15 cellular contexts compared by ENCODE assay signal in the genomic region with DNA sequence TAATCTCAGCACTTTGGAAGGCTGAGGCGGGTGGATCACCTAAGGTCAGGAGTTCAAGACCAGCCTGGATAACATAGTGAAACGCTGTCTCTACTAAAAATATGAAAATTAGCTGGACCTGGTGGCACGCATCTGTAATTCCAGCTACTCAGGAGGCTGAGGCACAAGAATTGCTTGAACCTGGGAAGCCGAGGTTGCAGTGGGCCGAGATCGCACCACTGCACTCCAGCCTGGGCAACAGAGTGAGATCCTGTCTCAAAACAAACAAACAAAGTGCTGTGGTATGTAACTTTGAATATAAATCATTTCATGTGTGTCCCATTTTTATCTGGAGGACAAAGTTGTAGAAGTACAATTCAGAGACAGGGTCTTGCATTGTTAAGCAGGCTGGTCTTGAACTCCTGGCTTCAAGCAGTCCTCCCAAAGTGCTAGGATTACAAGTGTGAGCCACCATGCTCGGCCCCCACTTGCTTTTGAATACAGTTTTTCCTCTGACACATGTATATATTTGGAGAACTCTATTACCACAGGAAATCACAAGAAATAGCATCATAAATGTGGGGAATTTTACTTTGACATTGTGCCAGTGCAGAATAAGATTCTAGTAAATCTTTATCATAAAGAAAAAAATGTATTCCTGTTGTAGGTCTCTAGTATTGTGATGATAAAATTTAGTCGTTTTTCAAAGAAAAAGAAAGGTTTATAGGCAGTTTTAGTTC. TPM values are rescaled to one million over a fixed set of nuclear protein-coding genes. Genes with fewer than 3 reads are reported as not detected.
DNase-seq lines count a peak whose midpoint lies in the region; ATAC-seq and TF ChIP-seq lines count a peak whose summit lies in the region.
"Had no signal": no experiment of that assay in that cellular context is flagged by ENCODE, and none has a peak within 500 bp of the region (broad histone marks: within the 10 kb centered on the region; RNA-seq: fewer than 3 reads in every experiment).

No MANE protein-coding gene starts in this region.

- DNase-seq in AG10803 (ENCODE audit: low read depth) (peak; percentile 27), HL-60 (ENCODE audit: low read depth in 1 of 2, low spot score in 1 of 2) (no peak), NCI-H1694 treated with DMSO at 0.1 percent for 48 hours (lab: John Stamatoyannopoulos, UW) (no peak)
- no peak for DNase-seq in activated naive CD8-positive, alpha-beta T cell treated with anti-CD3 and anti-CD28 coated beads for 36 hours
- DNase-seq in activated T-cell treated with anti-CD3 and anti-CD28 coated beads, Interleukin-2, amount 50 U/mL, for 48 hours, result no peak
- DNase-seq: activated naive CD4-positive, alpha-beta T cell; COR-L47; H7; NCI-H2081; NCI-H510A; stimulated activated naive CD8-positive, alpha-beta T cell treated with anti-CD3 and anti-CD28 coated beads, Interleukin-15, Interleukin-2, amounts not matched to agents 100 U/mL and 50 U/mL, for 24 hours; T1000 had no signal

- no peak for ATAC-seq in GM18909 (IDR thresholded peaks at IDR 0.05; ENCODE audit: poor library complexity, unreplicated experiment)

- H3K4me1 Mint-ChIP-seq in dendritic cell treated with granulocyte-macrophage colony-stimulating factor and Interleukin-4, amounts not matched to agents 40 ng/mL and 50 ng/mL, for 4 days (ENCODE audit: low read depth), result peaks cover 37% of the 10 kb centered on the region
- peaks cover 12% of the 10 kb centered on the region for H3K4me1 Mint-ChIP-seq in activated naive CD8-positive, alpha-beta T cell treated with anti-CD3 and anti-CD28 coated beads for 36 hours

- H3K27ac Mint-ChIP-seq in dendritic cell treated with granulocyte-macrophage colony-stimulating factor and Interleukin-4, amounts not matched to agents 40 ng/mL and 50 ng/mL, for 4 days, result peak overlapping the region; percentile 79
- no peak overlapping the region for H3K27ac Mint-ChIP-seq in activated naive CD8-positive, alpha-beta T cell treated with anti-CD3 and anti-CD28 coated beads for 36 hours

- H3K36me3 ChIP-seq in neutrophil, result peaks cover 20% of the 10 kb centered on the region

- no peaks in the 10 kb centered on the region for H3K9me3 ChIP-seq in neutrophil

- intact Hi-C loops in dendritic cell treated with granulocyte-macrophage colony-stimulating factor and Interleukin-4, amounts not matched to agents 40 ng/mL and 50 ng/mL, for 4 days (cut with micrococcal nuclease), result loop anchor here (2.0 kb wide), 1 partner anchor 33 kb away; the partner anchor contains the start of gene PTPN12

- H3K27ac ChIP-seq in HL-60 (replicated peaks), result peak overlapping the region; percentile 70
- peak overlapping the region; percentile 85 for H3K27ac ChIP-seq in neutrophil

- no peak overlapping the region for H3K4me3 Mint-ChIP-seq in dendritic cell treated with granulocyte-macrophage colony-stimulating factor and Interleukin-4, amounts not matched to agents 40 ng/mL and 50 ng/mL, for 4 days
- no peak overlapping the region for H3K4me3 Mint-ChIP-seq in activated naive CD8-positive, alpha-beta T cell treated with anti-CD3 and anti-CD28 coated beads for 36 hours

- TF ChIP-seq CTCF in AG10803 (conservative IDR thresholded peaks at IDR 0.05; ENCODE audit: low read length), result no peak
- TF ChIP-seq CTCF in HL-60 (IDR thresholded peaks at IDR 0.05; ENCODE audit: insufficient read depth, low read length), result no peak
- no peak for TF ChIP-seq CTCF in neutrophil (IDR thresholded peaks at IDR 0.05)

- H3K4me1 ChIP-seq in neutrophil (ENCODE audit: control insufficient read depth in 1 of 2, insufficient read depth in 1 of 2, low read depth in 1 of 2, low read length in 1 of 2), result peaks cover 57 to 66% of the 10 kb centered on the region in 2 experiments

- H3K4me3 ChIP-seq in AG10803 (ENCODE audit: low read length) (no peak overlapping the region), HL-60 (replicated peaks; ENCODE audit: insufficient read depth, low read length) (no peak overlapping the region), neutrophil (ENCODE audit: low read depth in 1 of 2, low read length in 1 of 2) (no peak overlapping the region)

- no peaks in the 10 kb centered on the region for H3K9me3 Mint-ChIP-seq in dendritic cell treated with granulocyte-macrophage colony-stimulating factor and Interleukin-4, amounts not matched to agents 40 ng/mL and 50 ng/mL, for 4 days
- no peaks in the 10 kb centered on the region for H3K9me3 Mint-ChIP-seq in activated naive CD8-positive, alpha-beta T cell treated with anti-CD3 and anti-CD28 coated beads for 36 hours

- no peaks in the 10 kb centered on the region for H3K27me3 Mint-ChIP-seq in dendritic cell treated with granulocyte-macrophage colony-stimulating factor and Interleukin-4, amounts not matched to agents 40 ng/mL and 50 ng/mL, for 4 days
- H3K27me3 Mint-ChIP-seq in activated naive CD8-positive, alpha-beta T cell treated with anti-CD3 and anti-CD28 coated beads for 36 hours, result no peaks in the 10 kb centered on the region

- H3K27me3 ChIP-seq in HL-60 (ENCODE audit: insufficient read depth, poor library complexity, severe bottlenecking) (no peaks in the 10 kb centered on the region), neutrophil (no peaks in the 10 kb centered on the region)

- peaks cover 48% of the 10 kb centered on the region for H3K36me3 Mint-ChIP-seq in dendritic cell treated with granulocyte-macrophage colony-stimulating factor and Interleukin-4, amounts not matched to agents 40 ng/mL and 50 ng/mL, for 4 days (ENCODE audit: low read depth)
- H3K36me3 Mint-ChIP-seq in activated naive CD8-positive, alpha-beta T cell treated with anti-CD3 and anti-CD28 coated beads for 36 hours, result no peaks in the 10 kb centered on the region

RNA-seq across cellular contexts. Expression of gene PTPN12, which starts 32.6 kb away (rescaled TPM):
- total RNA-seq in activated naive CD8-positive, alpha-beta T cell treated with anti-CD3 and anti-CD28 coated beads for 36 hours, result 10 to 100 TPM in 1 of 2 experiments, 1 to 10 TPM in 1; 9.8 to 10.9 TPM
